ENCODE assay signal across 8 cellular contexts in genomic region chr17:7931709-7932482, GRCh38. TPM values are rescaled to one million over a fixed set of nuclear protein-coding genes. Genes with fewer than 3 reads are reported as not detected.
DNase-seq lines count a peak whose midpoint lies in the region; ATAC-seq and TF ChIP-seq lines count a peak whose summit lies in the region.

Gene CNTROB (plus strand): TSS chr17:7932206. CDS start chr17:7933080, 874 bp downstream.
A gene with protein sequence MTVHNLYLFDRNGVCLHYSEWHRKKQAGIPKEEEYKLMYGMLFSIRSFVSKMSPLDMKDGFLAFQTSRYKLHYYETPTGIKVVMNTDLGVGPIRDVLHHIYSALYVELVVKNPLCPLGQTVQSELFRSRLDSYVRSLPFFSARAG (minus strand): TSS chr17:7931946. CDS start chr17:7931829, 117 bp downstream.

- peak; percentile 86 for ATAC-seq in GM21737 (IDR thresholded peaks at IDR 0.05; ENCODE audit: unreplicated experiment)

- no peaks in the 10 kb centered on the region for H3K79me2 ChIP-seq in KMS-11 (ENCODE audit: insufficient read depth, low read depth)

- H3K4me3 ChIP-seq in KMS-11 (IDR thresholded peaks at IDR 0.05; ENCODE audit: insufficient read depth, low read depth, low read length) = no peak within 1 kb of the TSS
- H3K4me3 ChIP-seq in Peyer's patch = peak within 1 kb of the TSS; percentile 70 to 96 (median 84)
- peak within 1 kb of the TSS; percentile 72 to 80 for H3K4me3 ChIP-seq in esophagus (ENCODE audit: low read depth in 1 of 2, low read length in 2 of 2)
- peak within 1 kb of the TSS; percentile 68 to 97 for H3K4me3 ChIP-seq in muscle layer of duodenum (ENCODE audit: low read depth in 1 of 2, low read length in 2 of 2)

- no peak within 1 kb of the TSS for H3K27ac ChIP-seq in KMS-11
- peak within 1 kb of the TSS; percentile 74 to 88 (median 84) for H3K27ac ChIP-seq in Peyer's patch
- peak within 1 kb of the TSS; percentile 84 to 88 for H3K27ac ChIP-seq in esophagus (ENCODE audit: low read depth in 2 of 2, low read length in 1 of 2)
- peak within 1 kb of the TSS; percentile 93 for H3K27ac ChIP-seq in muscle layer of duodenum (ENCODE audit: low read length)

- H3K36me3 ChIP-seq in KMS-11 (ENCODE audit: insufficient read depth) (no peaks in the 10 kb centered on the region), Peyer's patch (peaks cover 0 to 10% (median 0%) of the 10 kb centered on the region in 3 donors), esophagus (ENCODE audit: control insufficient read depth in 2 of 2, insufficient read depth in 2 of 2, low read length in 1 of 2) (peaks cover 0 to 9% of the 10 kb centered on the region in 2 donors), muscle layer of duodenum (ENCODE audit: control insufficient read depth in 1 of 2, insufficient read depth in 2 of 2, low read length in 2 of 2) (peaks cover 10 to 19% of the 10 kb centered on the region in 2 donors)

- WGBS in esophagus, 2 donors = 0 to 1% methylated on average over 55 of the region's 55 CpGs

- DNase-seq in DMS53 treated with DMSO at 0.1 percent for 48 hours (lab: John Stamatoyannopoulos, UW; ENCODE audit: unreplicated experiment) (peak; percentile 98), Peyer's patch (peak; percentile 99 to 100 (median 99))
- DNase-seq in activated T-cell treated with anti-CD3 and anti-CD28 coated beads, Interleukin-2, amount 50 U/mL, for 48 hours = peak; percentile 99 to 100
- DNase-seq in stimulated activated CD8-positive, alpha-beta memory T cell treated with anti-CD3 and anti-CD28 coated beads, Interleukin-7, amount 100 ng/mL, for 4 hours (ENCODE audit: low read depth in 2 of 2) = peak; percentile 99 to 100

- H4K20me1 ChIP-seq in KMS-11 (ENCODE audit: insufficient read depth) = no peaks in the 10 kb centered on the region

- H3K27me3 ChIP-seq in KMS-11 (ENCODE audit: insufficient read depth, low read depth) (no peaks in the 10 kb centered on the region), Peyer's patch (no peaks in the 10 kb centered on the region), esophagus (ENCODE audit: control insufficient read depth in 1 of 2, insufficient read depth in 2 of 2, low read length in 2 of 2) (no peaks in the 10 kb centered on the region), muscle layer of duodenum (ENCODE audit: low read depth, low read length) (no peaks in the 10 kb centered on the region)

- H3K4me2 ChIP-seq in KMS-11 = peak within 1 kb of the TSS; percentile 36

- H3K9ac ChIP-seq in KMS-11 = peak within 1 kb of the TSS; percentile 53; the same call in 1 of the 2 replicates

- peak; percentile 50 to 58 for TF ChIP-seq POLR2A in Peyer's patch (IDR thresholded peaks at IDR 0.05)

- H3K9me3 ChIP-seq in Peyer's patch (no peaks in the 10 kb centered on the region), esophagus (ENCODE audit: control insufficient read depth in 2 of 2, insufficient read depth in 1 of 2, low read depth in 1 of 2, low read length in 1 of 2) (no peaks in the 10 kb centered on the region), muscle layer of duodenum (ENCODE audit: control insufficient read depth in 1 of 2, low read length in 2 of 2) (no peaks in the 10 kb centered on the region)

- H3K4me1 ChIP-seq in KMS-11 (ENCODE audit: low read depth, poor library complexity, severe bottlenecking) (no peaks in the 10 kb centered on the region), Peyer's patch (peaks cover 0 to 21% (median 12%) of the 10 kb centered on the region in 4 donors), esophagus (ENCODE audit: control insufficient read depth in 2 of 2, insufficient read depth in 2 of 2, low read length in 1 of 2) (peaks cover 0 to 2% of the 10 kb centered on the region in 2 donors), muscle layer of duodenum (ENCODE audit: control insufficient read depth in 1 of 2, insufficient read depth in 2 of 2, low read length in 2 of 2) (peaks cover 9 to 32% of the 10 kb centered on the region in 2 donors)

- no peak for TF ChIP-seq CTCF in KMS-11 (conservative IDR thresholded peaks at IDR 0.05; ENCODE audit: low read depth, low read length)
- peak in 1 of 6 experiments; percentile 2 for TF ChIP-seq CTCF in Peyer's patch (IDR thresholded peaks at IDR 0.05)

- H2AFZ ChIP-seq in KMS-11 (ENCODE audit: low read depth) = peak within 1 kb of the TSS; percentile 34; the same call in 1 of the 2 replicates

RNA-seq across cellular contexts. Expression of gene CNTROB, which starts in this region (rescaled TPM):
- 100 to 1,000 TPM in 1 of 4 donors, 10 to 100 TPM in 3; 30.5 to 120 (median 45.2) TPM for total RNA-seq in Peyer's patch
- polyA plus RNA-seq in esophagus = 10 to 100 TPM; 18.0 to 29.5 TPM

RNA-seq across cellular contexts. Expression of the second gene that starts in this region (rescaled TPM):
- total RNA-seq in Peyer's patch = 10 to 100 TPM; 39.8 to 58.0 (median 45.5) TPM
- 100 to 1,000 TPM in 1 of 2 donors, 10 to 100 TPM in 1; 95.9 to 125 TPM for polyA plus RNA-seq in esophagus
